ENCODE assay signal across 17 cellular contexts in genomic region chr1:84434756-84435142, GRCh38. TPM values are rescaled to one million over a fixed set of nuclear protein-coding genes. Genes with fewer than 3 reads are reported as not detected.
DNase-seq lines count a peak whose midpoint lies in the region; ATAC-seq, FAIRE-seq and TF ChIP-seq lines count a peak whose summit lies in the region.
"Had no signal": no experiment of that assay in that cellular context is flagged by ENCODE, and none has a peak within 500 bp of the region (broad histone marks: within the 10 kb centered on the region; RNA-seq: fewer than 3 reads in every experiment).

No MANE protein-coding gene starts in this region.

- DNase-seq in EL (peak; percentile 35), OCI-LY7 (ENCODE audit: low spot score) (no peak), NCI-H2081 treated with DMSO at 0.1 percent for 48 hours (lab: John Stamatoyannopoulos, UW) (no peak), small intestine (no peak), MCF 10A (ENCODE audit: unreplicated experiment) (no peak)
- no peak for DNase-seq in naive thymus-derived CD4-positive, alpha-beta T cell
- no peak for DNase-seq in activated CD4-positive, alpha-beta T cell treated with anti-CD3 and anti-CD28 coated beads for 36 hours
- DNase-seq: activated CD4-positive, alpha-beta T cell treated with anti-CD3 and anti-CD28 coated beads for 48 hours; activated T-cell treated with anti-CD3 and anti-CD28 coated beads, Interleukin-2, amount 50 U/mL, for 72 hours; COR-L47; NCI-H2171 treated with DMSO at 0.1 percent for 48 hours had no signal

- CTCF ChIA-PET in HEK293 (lab: Yijun Ruan, JAX) = interaction anchor here (0.5 to 3.1 kb wide), 9 partner anchors 10 to 398 kb away, joined by 3 to 17 read pairs (median 4); no protein-coding TSS in a partner anchor
- CTCF ChIA-PET in OCI-LY7 (lab: Charles Lee; ENCODE audit: unreplicated experiment) = interaction anchor here (0.7 kb wide), 1 partner anchor 291 kb away, joined by 3 read pairs; the partner anchor contains the start of gene PRKACB
- CTCF ChIA-PET in naive thymus-derived CD4-positive, alpha-beta T cell (lab: Charles Lee) = interaction anchor here (0.6 to 12.0 kb wide), 6 partner anchors 7 to 318 kb away, joined by 3 to 167 read pairs (median 4); partner anchors contain the start of gene PRKACB
- CTCF ChIA-PET in activated CD4-positive, alpha-beta T cell treated with anti-CD3 and anti-CD28 coated beads for 36 hours (lab: Charles Lee) = interaction anchor here (0.6 to 7.8 kb wide), 14 partner anchors 10 to 505 kb away, joined by 3 to 74 read pairs (median 3); partner anchors contain the start of gene PRKACB
- CTCF ChIA-PET in MCF 10A (lab: Yijun Ruan, JAX) = interaction anchor here (0.6 to 12.2 kb wide), 20 partner anchors 8 to 824 kb away, joined by 3 to 174 read pairs (median 3); partner anchors contain the start of genes C1orf52 and PRKACB

- ATAC-seq in naive thymus-derived CD4-positive, alpha-beta T cell = no peak
- no peak for ATAC-seq in activated CD4-positive, alpha-beta T cell treated with anti-CD3 and anti-CD28 coated beads for 36 hours

- H3K9me2 ChIP-seq in OCI-LY7 (ENCODE audit: insufficient read depth, low read length) = no peaks in the 10 kb centered on the region

- H3K36me3 Mint-ChIP-seq in naive thymus-derived CD4-positive, alpha-beta T cell = peaks cover 1 to 3% (median 2%) of the 10 kb centered on the region in 5 donors
- H3K36me3 Mint-ChIP-seq in activated CD4-positive, alpha-beta T cell treated with anti-CD3 and anti-CD28 coated beads for 36 hours (ENCODE audit: low read depth) = no peaks in the 10 kb centered on the region
- H3K36me3 Mint-ChIP-seq in MCF 10A (ENCODE audit: insufficient read depth, unreplicated experiment) = no peaks in the 10 kb centered on the region

- peak overlapping the region; percentile 76 for H2AFZ ChIP-seq in OCI-LY7 (ENCODE audit: low read length)

- BruUV-seq in OCI-LY7 (replicated peaks; lab: Mats Ljungman, UMichigan) (no TSS peak), MCF 10A (replicated peaks; lab: Mats Ljungman, UMichigan) (no TSS peak)

- H3K9me3 ChIP-seq in HEK293 (ENCODE audit: control insufficient read depth, insufficient read depth, low read depth, low read length) (no peaks in the 10 kb centered on the region), OCI-LY7 (ENCODE audit: low read length) (peaks cover 4% of the 10 kb centered on the region; the same call in 1 of the 2 replicates), small intestine (ENCODE audit: control insufficient read depth, low read depth) (no peaks in the 10 kb centered on the region)
- H3K9me3 ChIP-seq in naive thymus-derived CD4-positive, alpha-beta T cell (ENCODE audit: control insufficient read depth in 2 of 3, low read length in 3 of 3) = peaks cover 0 to 4% (median 0%) of the 10 kb centered on the region in 3 experiments
- H3K9me3 ChIP-seq: suprapubic skin had no signal

- no peaks in the 10 kb centered on the region for H3K27me3 Mint-ChIP-seq in naive thymus-derived CD4-positive, alpha-beta T cell
- no peaks in the 10 kb centered on the region for H3K27me3 Mint-ChIP-seq in activated CD4-positive, alpha-beta T cell treated with anti-CD3 and anti-CD28 coated beads for 36 hours
- H3K27me3 Mint-ChIP-seq in MCF 10A (ENCODE audit: insufficient read depth, unreplicated experiment) = no peaks in the 10 kb centered on the region

- H3K4me3 ChIP-seq in HEK293 (ENCODE audit: low read depth, low read length) (no peak overlapping the region), OCI-LY7 (ENCODE audit: low read depth, low read length, poor library complexity, severe bottlenecking) (no peak overlapping the region), small intestine (ENCODE audit: low read depth in 1 of 2, low read length in 2 of 2) (no peak overlapping the region)
- peak overlapping the region; percentile 41 for H3K4me3 ChIP-seq in naive thymus-derived CD4-positive, alpha-beta T cell (ENCODE audit: low read length)
- H3K4me3 ChIP-seq: lung, skin epidermis, suprapubic skin had no signal

- no peaks in the 10 kb centered on the region for H3K79me2 ChIP-seq in OCI-LY7 (ENCODE audit: insufficient read depth, low read depth, low read length)

- 70 to 80% (median 71%) methylated on average over 2 of the region's 2 CpGs for WGBS in small intestine, 3 donors

- intact Hi-C loops in OCI-LY7 (cut with micrococcal nuclease; ENCODE audit: unreplicated experiment) = loop anchor here (2.0 to 10.0 kb wide), 4 partner anchors 108 to 530 kb away; partner anchors contain the start of gene SAMD13
- intact Hi-C loops in naive thymus-derived CD4-positive, alpha-beta T cell (cut with micrococcal nuclease) = loop anchor here (1.0 to 10.0 kb wide), 16 partner anchors 72 to 1960 kb away; partner anchors contain the start of genes C1orf52 (in 2 of the 2), CTBS (in 2 of the 2), BCL10 (in 1 of the 2) and GNG5 (in 1 of the 2)
- intact Hi-C loops in activated CD4-positive, alpha-beta T cell treated with anti-CD3 and anti-CD28 coated beads for 36 hours (cut with DNase I, micrococcal nuclease) = loop anchor here (2.0 to 10.0 kb wide), 6 partner anchors 130 to 527 kb away; partner anchors contain the start of genes SAMD13 (in 1 of the 2) and TTLL7 (in 1 of the 2)
- intact Hi-C loops in MCF 10A (cut with micrococcal nuclease) = loop anchor here (5.0 to 10.0 kb wide), 2 partner anchors 137 to 440 kb away; partner anchors contain the start of gene TTLL7

- no peak for TF ChIP-seq CTCF in HEK293 (tag by site-specific recombination; IDR thresholded peaks at IDR 0.05)
- no peak for TF ChIP-seq CTCF in OCI-LY7 (conservative IDR thresholded peaks at IDR 0.05; ENCODE audit: low read length)
- no peak for TF ChIP-seq CTCF in MCF 10A (IDR thresholded peaks at IDR 0.05; ENCODE audit: unreplicated experiment)

- H3K4me1 ChIP-seq in HEK293 (ENCODE audit: control insufficient read depth, insufficient read depth, low read length) (no peaks in the 10 kb centered on the region), OCI-LY7 (ENCODE audit: insufficient read depth, low read length, poor library complexity, severe bottlenecking) (peaks cover 26% of the 10 kb centered on the region), small intestine (ENCODE audit: control insufficient read depth in 2 of 2, insufficient read depth in 1 of 2, low read depth in 1 of 2, low read length in 1 of 2) (no peaks in the 10 kb centered on the region)
- peaks cover 23 to 41% of the 10 kb centered on the region in 2 donors for H3K4me1 ChIP-seq in naive thymus-derived CD4-positive, alpha-beta T cell (ENCODE audit: control insufficient read depth in 2 of 2, insufficient read depth in 2 of 2, low read length in 2 of 2)

- no peak overlapping the region for H3K4me3 Mint-ChIP-seq in naive thymus-derived CD4-positive, alpha-beta T cell
- H3K4me3 Mint-ChIP-seq in activated CD4-positive, alpha-beta T cell treated with anti-CD3 and anti-CD28 coated beads for 36 hours = no peak overlapping the region
- H3K4me3 Mint-ChIP-seq in MCF 10A (ENCODE audit: unreplicated experiment) = no peak overlapping the region
- H3K4me3 Mint-ChIP-seq: neural crest cell had no signal

- peak overlapping the region; percentile 41 for H3K4me2 ChIP-seq in OCI-LY7 (ENCODE audit: low read length)

- POLR2A ChIA-PET in HEK293 (lab: Yijun Ruan, JAX) = interaction anchor here (0.7 kb wide), 1 partner anchor 293 kb away, joined by 8 read pairs; no protein-coding TSS in a partner anchor
- POLR2A ChIA-PET in OCI-LY7 (lab: Charles Lee) = interaction anchor here (0.9 to 4.9 kb wide), 4 partner anchors 72 to 307 kb away, joined by 3 to 30 read pairs (median 6); partner anchors contain the start of genes GNG5, PRKACB and SPATA1
- POLR2A ChIA-PET in naive thymus-derived CD4-positive, alpha-beta T cell (lab: Charles Lee) = interaction anchor here (0.7 to 7.7 kb wide), 5 partner anchors 72 to 292 kb away, joined by 3 to 105 read pairs (median 4); partner anchors contain the start of genes GNG5, PRKACB, SAMD13 and SPATA1
- POLR2A ChIA-PET in activated CD4-positive, alpha-beta T cell treated with anti-CD3 and anti-CD28 coated beads for 36 hours (lab: Charles Lee) = no interaction called here
- POLR2A ChIA-PET in MCF 10A (lab: Yijun Ruan, JAX) = interaction anchor here (1.0 kb wide), 2 partner anchors 288 to 293 kb away, joined by 3 read pairs; no protein-coding TSS in a partner anchor

- peaks cover 0 to 15% (median 9%) of the 10 kb centered on the region in 7 donors for H3K4me1 Mint-ChIP-seq in naive thymus-derived CD4-positive, alpha-beta T cell
- H3K4me1 Mint-ChIP-seq in activated CD4-positive, alpha-beta T cell treated with anti-CD3 and anti-CD28 coated beads for 36 hours = peaks cover 18% of the 10 kb centered on the region
- H3K4me1 Mint-ChIP-seq in MCF 10A (ENCODE audit: insufficient read depth, unreplicated experiment) = no peaks in the 10 kb centered on the region

- H4K20me1 ChIP-seq in OCI-LY7 (ENCODE audit: insufficient read depth, low read length) = no peaks in the 10 kb centered on the region

- H3K27ac ChIP-seq in HEK293 (ENCODE audit: extremely low read depth, low read depth, low read length) (no peak overlapping the region), OCI-LY7 (ENCODE audit: low read depth, low read length, poor library complexity, severe bottlenecking) (no peak overlapping the region), small intestine (ENCODE audit: low read depth in 1 of 2, low read length in 1 of 2) (no peak overlapping the region)
- peak overlapping the region; percentile 64 for H3K27ac ChIP-seq in naive thymus-derived CD4-positive, alpha-beta T cell (ENCODE audit: low read depth, low read length)
- H3K27ac ChIP-seq: suprapubic skin had no signal

- H3K36me3 ChIP-seq in HEK293 (ENCODE audit: control insufficient read depth in 2 of 2, insufficient read depth in 1 of 2, low read length in 2 of 2) (no peaks in the 10 kb centered on the region), OCI-LY7 (ENCODE audit: insufficient read depth, low read length) (no peaks in the 10 kb centered on the region), small intestine (ENCODE audit: control insufficient read depth in 2 of 2, insufficient read depth in 2 of 2, low read length in 2 of 2) (no peaks in the 10 kb centered on the region)
- no peaks in the 10 kb centered on the region for H3K36me3 ChIP-seq in naive thymus-derived CD4-positive, alpha-beta T cell (ENCODE audit: control insufficient read depth in 2 of 3, insufficient read depth in 3 of 3, low read length in 3 of 3)
- H3K36me3 ChIP-seq: suprapubic skin had no signal

- H3K27ac Mint-ChIP-seq in naive thymus-derived CD4-positive, alpha-beta T cell = no peak overlapping the region
- no peak overlapping the region for H3K27ac Mint-ChIP-seq in activated CD4-positive, alpha-beta T cell treated with anti-CD3 and anti-CD28 coated beads for 36 hours
- H3K27ac Mint-ChIP-seq in MCF 10A (ENCODE audit: low read depth, unreplicated experiment) = no peak overlapping the region
- H3K27ac Mint-ChIP-seq: activated T-cell treated with anti-CD3 and anti-CD28 coated beads, Interleukin-2, amount 50 U/mL, for 72 hours had no signal

- no peak for FAIRE-seq in small intestine (lab: Jason Lieb, UNC)

- H3K9me3 Mint-ChIP-seq in naive thymus-derived CD4-positive, alpha-beta T cell = peaks cover 0 to 9% (median 3%) of the 10 kb centered on the region in 11 donors
- H3K9me3 Mint-ChIP-seq in activated CD4-positive, alpha-beta T cell treated with anti-CD3 and anti-CD28 coated beads for 36 hours (ENCODE audit: low read depth) = peaks cover 3% of the 10 kb centered on the region
- peaks cover 7% of the 10 kb centered on the region for H3K9me3 Mint-ChIP-seq in MCF 10A (ENCODE audit: unreplicated experiment)

- no peaks in the 10 kb centered on the region for H3K27me3 ChIP-seq in naive thymus-derived CD4-positive, alpha-beta T cell (ENCODE audit: control insufficient read depth in 2 of 2, insufficient read depth in 2 of 2, low read length in 2 of 2)
- H3K27me3 ChIP-seq in small intestine (ENCODE audit: control insufficient read depth in 2 of 2, insufficient read depth in 2 of 2, low read length in 2 of 2) = no peaks in the 10 kb centered on the region
- H3K27me3 ChIP-seq: suprapubic skin had no signal

RNA-seq across cellular contexts. Expression of gene DNASE2B, which starts 36.5 kb away (rescaled TPM):
- total RNA-seq in OCI-LY7 (2014; rRNA removed; shearing (Covaris generic)) = 0.22 TPM in 1 of 2 replicates, not detected in the other
- total RNA-seq in OCI-LY7 (2022) = not detected in 2 replicates
- total RNA-seq in naive thymus-derived CD4-positive, alpha-beta T cell = not detected
- not detected for polyA plus RNA-seq in naive thymus-derived CD4-positive, alpha-beta T cell
- not detected for total RNA-seq in activated CD4-positive, alpha-beta T cell treated with anti-CD3 and anti-CD28 coated beads for 36 hours
- under 1 TPM in 1 of 3 donors, not detected in 2; 0.18 TPM for polyA plus RNA-seq in small intestine
- total RNA-seq in MCF 10A (2022) = not detected in 2 replicates
- total RNA-seq: activated T-cell treated with anti-CD3 and anti-CD28 coated beads, Interleukin-2, amount 50 U/mL, for 72 hours; M059J; neural crest cell had no signal

RNA-seq across cellular contexts. Expression of gene RPF1, which starts 44.3 kb away (rescaled TPM):
- 56.3 and 57.9 TPM in 2 replicates for total RNA-seq in OCI-LY7 (2014; rRNA removed; shearing (Covaris generic))
- total RNA-seq in OCI-LY7 (2022) (47.1 and 49.7 TPM in 2 replicates), MCF 10A (2022) (36.0 and 43.1 TPM in 2 replicates)
- 10 to 100 TPM; 35.5 to 52.3 (median 44.1) TPM for total RNA-seq in naive thymus-derived CD4-positive, alpha-beta T cell
- polyA plus RNA-seq in naive thymus-derived CD4-positive, alpha-beta T cell = 10 to 100 TPM; 60.2 to 62.7 TPM
- 10 to 100 TPM; 59.1 to 70.2 TPM for total RNA-seq in activated CD4-positive, alpha-beta T cell treated with anti-CD3 and anti-CD28 coated beads for 36 hours
- 10 to 100 TPM; 24.3 to 41.1 (median 32.2) TPM for polyA plus RNA-seq in small intestine
